8 cellular contexts compared by ENCODE assay signal in genomic region chr1:161905269-161905884, GRCh38.
A peak's percentile ranks its signal among the peaks of the same experiment; 100 is the strongest.
DNase-seq lines count a peak whose midpoint lies in the region; ATAC-seq, FAIRE-seq and TF ChIP-seq lines count a peak whose summit lies in the region.

No MANE protein-coding gene starts in this region.

- FAIRE-seq in HTR-8/SVneo (lab: Jason Lieb, UNC) (no peak), kidney (lab: Jason Lieb, UNC) (no peak)

- H3K27me3 Mint-ChIP-seq in activated CD4-positive, alpha-beta T cell treated with anti-CD3 and anti-CD28 coated beads, Interleukin-2, amount 10 ng/mL, durations not matched to agents 7 days and 5 days: no peaks in the 10 kb centered on the region

- intact Hi-C loops in kidney (cut with DNase I): no loop called here

- DNase-seq in DMS 273 (lab: John Stamatoyannopoulos, UW; ENCODE audit: unreplicated experiment) (peak; percentile 63), DMS 273 treated with DMSO at 0.1 percent for 48 hours (lab: John Stamatoyannopoulos, UW) (no peak), HTR-8/SVneo (ENCODE audit: insufficient read length, low spot score) (peak; percentile 7), kidney (no peak)
- peak; percentile 33 for DNase-seq in activated CD4-positive, alpha-beta T cell treated with anti-CD3 and anti-CD28 coated beads, Interleukin-2, amount 10 ng/mL, durations not matched to agents 7 days and 5 days
- DNase-seq in NK-92 treated with Interleukin-12 subunit alpha and Interleukin-12 subunit beta, amount 100 ng/mL, for 24 hours (lab: John Stamatoyannopoulos, UW): no peak

- H3K9me3 Mint-ChIP-seq in activated CD4-positive, alpha-beta T cell treated with anti-CD3 and anti-CD28 coated beads, Interleukin-2, amount 10 ng/mL, durations not matched to agents 7 days and 5 days: no peaks in the 10 kb centered on the region

- POLR2A ChIA-PET in activated CD4-positive, alpha-beta T cell treated with anti-CD3 and anti-CD28 coated beads, Interleukin-2, amount 10 ng/mL, durations not matched to agents 7 days and 5 days (lab: Charles Lee): no interaction called here

- no peak overlapping the region for H3K27ac Mint-ChIP-seq in activated CD4-positive, alpha-beta T cell treated with anti-CD3 and anti-CD28 coated beads, Interleukin-2, amount 10 ng/mL, durations not matched to agents 7 days and 5 days

- ATAC-seq in GM18858 (IDR thresholded peaks at IDR 0.05; ENCODE audit: unreplicated experiment) (no peak), GM21529 (IDR thresholded peaks at IDR 0.05; ENCODE audit: unreplicated experiment) (no peak)

- H3K4me1 ChIP-seq in kidney (ENCODE audit: control insufficient read depth in 1 of 2, insufficient read depth in 1 of 2, low read depth in 1 of 2, low read length in 2 of 2): peaks cover 0 to 6% of the 10 kb centered on the region in 2 donors

- peak; percentile 34 for TF ChIP-seq CTCF in kidney (IDR thresholded peaks at IDR 0.05; ENCODE audit: borderline replicate concordance, extremely low read depth, insufficient read depth)

- no peak overlapping the region for H3K4me3 Mint-ChIP-seq in activated CD4-positive, alpha-beta T cell treated with anti-CD3 and anti-CD28 coated beads, Interleukin-2, amount 10 ng/mL, durations not matched to agents 7 days and 5 days

- H3K36me3 Mint-ChIP-seq in activated CD4-positive, alpha-beta T cell treated with anti-CD3 and anti-CD28 coated beads, Interleukin-2, amount 10 ng/mL, durations not matched to agents 7 days and 5 days (ENCODE audit: low read depth): peaks cover 2% of the 10 kb centered on the region

- no peaks in the 10 kb centered on the region for H3K36me3 ChIP-seq in kidney (ENCODE audit: control insufficient read depth in 1 of 2, insufficient read depth in 2 of 2, low read length in 2 of 2)

- no peak overlapping the region for H3K27ac ChIP-seq in kidney (ENCODE audit: low read depth in 2 of 2, low read length in 2 of 2)

- H3K4me3 ChIP-seq in kidney (ENCODE audit: low read length in 2 of 2): no peak overlapping the region

- no peak overlapping the region for H3K9ac ChIP-seq in kidney (ENCODE audit: low read length in 2 of 2)

- peaks cover 3% of the 10 kb centered on the region for H3K4me1 Mint-ChIP-seq in activated CD4-positive, alpha-beta T cell treated with anti-CD3 and anti-CD28 coated beads, Interleukin-2, amount 10 ng/mL, durations not matched to agents 7 days and 5 days

- CTCF ChIA-PET in activated CD4-positive, alpha-beta T cell treated with anti-CD3 and anti-CD28 coated beads, Interleukin-2, amount 10 ng/mL, durations not matched to agents 7 days and 5 days (lab: Charles Lee): interaction anchor here (0.5 to 1.2 kb wide), 4 partner anchors 16 to 120 kb away, joined by 3 to 4 read pairs (median 3); no protein-coding TSS in a partner anchor

- no peaks in the 10 kb centered on the region for H3K9me3 ChIP-seq in kidney (ENCODE audit: control insufficient read depth in 1 of 2, low read length in 2 of 2)

Comparison
In these comparisons a context has a peak if more than half of its experiments do, and no peak if none do; other contexts are left out.
1. DNase-seq: peak in DMS 273 (single experiment), HTR-8/SVneo (single experiment) and activated CD4-positive, alpha-beta T cell treated with anti-CD3 and anti-CD28 coated beads, Interleukin-2, amount 10 ng/mL, durations not matched to agents 7 days and 5 days (single experiment); none in DMS 273 treated with DMSO at 0.1 percent for 48 hours (single experiment), kidney (single experiment) and NK-92 treated with Interleukin-12 subunit alpha and Interleukin-12 subunit beta, amount 100 ng/mL, for 24 hours (single experiment).